Comparison of ENCODE assay signal across 8 cellular contexts in genomic region chr19:40347476-40348124, GRCh38. TPM values are rescaled to one million over a fixed set of nuclear protein-coding genes. Genes with fewer than 3 reads are reported as not detected.
DNase-seq lines count a peak whose midpoint lies in the region; TF ChIP-seq lines count a peak whose summit lies in the region.

No MANE protein-coding gene starts in this region.

- peak overlapping the region; percentile 52 for H3K4me3 ChIP-seq in cardiac muscle cell
- peak overlapping the region; percentile 22 to 86 (median 66) for H3K4me3 ChIP-seq in adrenal gland
- H3K4me3 ChIP-seq in lower leg skin (ENCODE audit: low read depth, poor library complexity, severe bottlenecking): peak overlapping the region; percentile 63
- peak overlapping the region; percentile 68 for H3K4me3 ChIP-seq in urinary bladder (ENCODE audit: low read depth, low read length)

- H3K27ac ChIP-seq in cardiac muscle cell (no peak overlapping the region), adrenal gland (peak overlapping the region in 4 of 5 donors; percentile 36 to 88 (median 61)), urinary bladder (ENCODE audit: low read depth) (no peak overlapping the region)

- no peaks in the 10 kb centered on the region for H3K27me3 ChIP-seq in cardiac muscle cell
- H3K27me3 ChIP-seq in adrenal gland: no peaks in the 10 kb centered on the region

- no peak for TF ChIP-seq POLR2A in adrenal gland (IDR thresholded peaks at IDR 0.05)
- TF ChIP-seq POLR2A in lower leg skin (IDR thresholded peaks at IDR 0.05): no peak

- no peak for TF ChIP-seq CTCF in cardiac muscle cell (IDR thresholded peaks at IDR 0.05; ENCODE audit: low read depth, low read length)
- no peak for TF ChIP-seq CTCF in adrenal gland (IDR thresholded peaks at IDR 0.05)
- TF ChIP-seq CTCF in lower leg skin (IDR thresholded peaks at IDR 0.05): no peak

- DNase-seq in cardiac muscle cell (ENCODE audit: low read depth in 1 of 2, low spot score in 1 of 2): no peak
- no peak for DNase-seq in cardiac septum (ENCODE audit: low spot score)
- DNase-seq in adrenal gland: no peak
- DNase-seq in lower leg skin (ENCODE audit: low spot score in 2 of 2): no peak
- DNase-seq in NCI-H146 treated with DMSO at 0.1 percent for 48 hours (lab: John Stamatoyannopoulos, UW; ENCODE audit: unreplicated experiment): no peak
- no peak for DNase-seq in NCI-H526 treated with DMSO at 0.1 percent for 48 hours (lab: John Stamatoyannopoulos, UW)
- DNase-seq in activated effector memory CD4-positive, alpha-beta T cell treated with Interleukin-2 at 50 U/mL for 16 hours: no peak

- 13 to 23% (median 16%) methylated on average over 16 to 20 of the region's 20 CpGs for WGBS in adrenal gland, 4 donors
- 14 to 18% methylated on average over 20 of the region's 20 CpGs for WGBS in lower leg skin, 2 donors
- WGBS in urinary bladder: 17% methylated on average over 20 of the region's 20 CpGs

- intact Hi-C loops in cardiac septum (cut with DNase I) (no loop called here), adrenal gland (cut with DNase I) (no loop called here), lower leg skin (cut with DNase I; ENCODE audit: low total_unique reads) (no loop called here)

- no peaks in the 10 kb centered on the region for H3K4me1 ChIP-seq in cardiac muscle cell (ENCODE audit: low read depth)
- peaks cover 11 to 23% of the 10 kb centered on the region in 2 donors for H3K4me1 ChIP-seq in adrenal gland (replicated peaks in 1 of 2)
- H3K4me1 ChIP-seq in urinary bladder (ENCODE audit: insufficient read depth): no peaks in the 10 kb centered on the region

- H3K9me3 ChIP-seq in cardiac muscle cell (ENCODE audit: low read depth) (no peaks in the 10 kb centered on the region), adrenal gland (replicated peaks in 1 of 3) (no peaks in the 10 kb centered on the region)

- H3K36me3 ChIP-seq in cardiac muscle cell (no peaks in the 10 kb centered on the region), adrenal gland (replicated peaks in 1 of 2) (no peaks in the 10 kb centered on the region), urinary bladder (ENCODE audit: insufficient read depth) (no peaks in the 10 kb centered on the region)

RNA-seq across cellular contexts. Expression of gene C19orf47, which starts 0.6 kb away (rescaled TPM):
- total RNA-seq in cardiac muscle cell: 16.4 and 35.7 TPM in 2 replicates
- 20.3 and 21.2 TPM in 2 replicates for polyA plus RNA-seq in cardiac muscle cell
- total RNA-seq in cardiac septum: 135 TPM
- total RNA-seq in adrenal gland: 10 to 100 TPM; 10.9 to 18.2 (median 14.6) TPM
- 10 to 100 TPM in 2 of 3 donors, 1 to 10 TPM in 1; 7.7 to 20.9 (median 17.5) TPM for polyA plus RNA-seq in adrenal gland
- total RNA-seq in lower leg skin: 10 to 100 TPM; 10.5 to 29.5 (median 13.1) TPM
- 4.9 TPM for total RNA-seq in urinary bladder
- polyA plus RNA-seq in urinary bladder: 16.3 TPM

RNA-seq across cellular contexts. Expression of gene PLD3, which starts 0.9 kb away (rescaled TPM):
- total RNA-seq in cardiac muscle cell (833 and 875 TPM in 2 replicates), cardiac septum (163 TPM), adrenal gland (1,000 to 10,000 TPM in 1 of 8 donors, 100 to 1,000 TPM in 7; 329 to 1,019 (median 476) TPM), lower leg skin (100 to 1,000 TPM; 188 to 287 (median 256) TPM), urinary bladder (133 TPM)
- polyA plus RNA-seq in cardiac muscle cell (827 and 866 TPM in 2 replicates), adrenal gland (100 to 1,000 TPM; 170 to 374 (median 280) TPM), urinary bladder (289 TPM)

RNA-seq across cellular contexts. Expression of gene HIPK4, which starts 42.4 kb away (rescaled TPM):
- total RNA-seq in cardiac muscle cell (0.12 and 0.18 TPM in 2 replicates), cardiac septum (0.08 TPM), adrenal gland (under 1 TPM in 6 of 8 donors, not detected in 2; 0.11 to 0.34 (median 0.23) TPM), lower leg skin (under 1 TPM; 0.13 to 0.88 (median 0.51) TPM), urinary bladder (not detected)
- polyA plus RNA-seq in cardiac muscle cell (0.14 and 1.7 TPM in 2 replicates), adrenal gland (under 1 TPM in 2 of 3 donors, not detected in 1; 0.20 to 0.24 TPM), urinary bladder (0.20 TPM)

Comparison
In these comparisons a context has a peak if more than half of its experiments do, and no peak if none do; other contexts are left out.
1. H3K27ac ChIP-seq: peak in adrenal gland (4 of 5); none in cardiac muscle cell (single experiment) and urinary bladder (single experiment).
2. Peak in every context shown above with its lines, with median percentiles within 50 percentile points of each other: H3K4me3 ChIP-seq.